ENCODE assay signal across 11 cellular contexts in genomic region chr12:104710940-104711725, GRCh38.
DNase-seq lines count a peak whose midpoint lies in the region; ATAC-seq and TF ChIP-seq lines count a peak whose summit lies in the region.
"Had no signal": no experiment of that assay in that cellular context is flagged by ENCODE, and none has a peak within 500 bp of the region (broad histone marks: within the 10 kb centered on the region; RNA-seq: fewer than 3 reads in every experiment).

No MANE protein-coding gene starts in this region.

- no peak overlapping the region for H3K23ac ChIP-seq in mesenchymal stem cell (ENCODE audit: low read length in 2 of 2)

- no peak overlapping the region for H2BK5ac ChIP-seq in mesenchymal stem cell (ENCODE audit: low read depth, low read length, poor library complexity, severe bottlenecking)

- H3K79me1 ChIP-seq in mesenchymal stem cell (replicated peaks; ENCODE audit: low read length, poor library complexity, severe bottlenecking): no peaks in the 10 kb centered on the region

- H3K18ac ChIP-seq in mesenchymal stem cell (ENCODE audit: low read depth in 1 of 2, low read length in 2 of 2): no peak overlapping the region

- H4K8ac ChIP-seq in mesenchymal stem cell (ENCODE audit: low read length): no peak overlapping the region

- H3K4me1 ChIP-seq in right atrium auricular region (peaks cover 0 to 34% of the 10 kb centered on the region in 2 donors), mesenchymal stem cell (ENCODE audit: control insufficient read depth, insufficient read depth, low read depth, low read length) (peaks cover 1% of the 10 kb centered on the region), upper lobe of left lung (peaks cover 19 to 51% (median 22%) of the 10 kb centered on the region in 4 donors)
- H3K4me1 ChIP-seq: uterus had no signal

- no peak overlapping the region for H4K91ac ChIP-seq in mesenchymal stem cell (ENCODE audit: low read length)

- ATAC-seq in Right ventricle myocardium inferior (peak; percentile 76), upper lobe of left lung (ENCODE audit: low FRiP score in 2 of 2) (peak in 1 of 2 donors; percentile 65)

- H2AFZ ChIP-seq in mesenchymal stem cell (ENCODE audit: low read depth, low read length): no peak overlapping the region

- no peak overlapping the region for H3K14ac ChIP-seq in mesenchymal stem cell (ENCODE audit: low read length in 2 of 2)

- intact Hi-C loops in Right ventricle myocardium inferior (cut with DNase I): no loop called here

- H3K36me3 ChIP-seq in right atrium auricular region: no peaks in the 10 kb centered on the region
- H3K36me3 ChIP-seq in mesenchymal stem cell (ENCODE audit: control insufficient read depth in 1 of 2, insufficient read depth in 2 of 2, low read depth in 1 of 2, low read length in 2 of 2): no peaks in the 10 kb centered on the region
- H3K36me3 ChIP-seq in upper lobe of left lung: no peaks in the 10 kb centered on the region
- H3K36me3 ChIP-seq: BE2C, uterus had no signal

- no peak for TF ChIP-seq POLR2A in upper lobe of left lung (IDR thresholded peaks at IDR 0.05)

- H3K9me3 ChIP-seq in right atrium auricular region: no peaks in the 10 kb centered on the region
- no peaks in the 10 kb centered on the region for H3K9me3 ChIP-seq in mesenchymal stem cell (ENCODE audit: control insufficient read depth, low read length)
- no peaks in the 10 kb centered on the region for H3K9me3 ChIP-seq in upper lobe of left lung
- H3K9me3 ChIP-seq: BE2C, uterus had no signal

- DNase-seq in Right ventricle myocardium inferior (ENCODE audit: missing footprints) (no peak), right atrium auricular region (ENCODE audit: low spot score) (no peak), choroid plexus epithelial cell (ENCODE audit: low read depth) (peak; percentile 74), mesenchymal stem cell (no peak), upper lobe of left lung (no peak), NCI-H1092 treated with DMSO at 0.1 percent for 48 hours (lab: John Stamatoyannopoulos, UW) (no peak), NCI-H1436 treated with DMSO at 0.1 percent for 48 hours (lab: John Stamatoyannopoulos, UW) (no peak)
- no peak for DNase-seq in activated naive CD4-positive, alpha-beta T cell treated with anti-CD3 and anti-CD28 coated beads, Interleukin-2, amount 50 U/mL, for 16 hours
- DNase-seq: BE2C, NCI-H524, uterus had no signal

- H3K4ac ChIP-seq in mesenchymal stem cell (ENCODE audit: low read depth in 1 of 2, low read length in 2 of 2): no peak overlapping the region

- TF ChIP-seq CTCF in right atrium auricular region (IDR thresholded peaks at IDR 0.05): no peak
- TF ChIP-seq CTCF in choroid plexus epithelial cell (conservative IDR thresholded peaks at IDR 0.05; ENCODE audit: low read depth, low read length): no peak
- no peak for TF ChIP-seq CTCF in upper lobe of left lung (IDR thresholded peaks at IDR 0.05)

- H3K27me3 ChIP-seq in right atrium auricular region: no peaks in the 10 kb centered on the region
- peaks cover 0 to 10% of the 10 kb centered on the region in 2 experiments for H3K27me3 ChIP-seq in mesenchymal stem cell (ENCODE audit: control insufficient read depth in 1 of 2, insufficient read depth in 1 of 2, low read length in 2 of 2)
- H3K27me3 ChIP-seq in upper lobe of left lung: no peaks in the 10 kb centered on the region
- H3K27me3 ChIP-seq: BE2C, uterus had no signal

- H2BK12ac ChIP-seq in mesenchymal stem cell (ENCODE audit: low read length in 2 of 2): no peak overlapping the region

- no peak overlapping the region for H2AK5ac ChIP-seq in mesenchymal stem cell (ENCODE audit: low read length, severe bottlenecking)

- no peak overlapping the region for H3K4me2 ChIP-seq in mesenchymal stem cell (ENCODE audit: low read length, poor library complexity, severe bottlenecking)

- no peak for TF ChIP-seq EP300 in upper lobe of left lung (IDR thresholded peaks at IDR 0.05)

- 100% methylated on average over 6 of the region's 8 CpGs for WGBS in mesenchymal stem cell
- WGBS in upper lobe of left lung, 2 donors: 27 to 31% methylated on average over 8 of the region's 8 CpGs

- H3K27ac ChIP-seq in right atrium auricular region (peak overlapping the region in 1 of 2 donors; percentile 19), mesenchymal stem cell (ENCODE audit: low read length, poor library complexity, severe bottlenecking) (no peak overlapping the region), upper lobe of left lung (peak overlapping the region in 3 of 4 donors; percentile 7 to 37 (median 18))

- H2BK15ac ChIP-seq in mesenchymal stem cell (ENCODE audit: low read depth, poor library complexity, severe bottlenecking): no peak overlapping the region

- no peak overlapping the region for H3K4me3 ChIP-seq in right atrium auricular region
- H3K4me3 ChIP-seq in choroid plexus epithelial cell (ENCODE audit: low read depth, low read length): no peak overlapping the region
- H3K4me3 ChIP-seq in mesenchymal stem cell (ENCODE audit: insufficient read depth in 1 of 2, low read depth in 1 of 2, low read length in 2 of 2): peak overlapping the region in 1 of 2 experiments; percentile 68
- H3K4me3 ChIP-seq in upper lobe of left lung: no peak overlapping the region
- H3K4me3 ChIP-seq: uterus had no signal

- no peak overlapping the region for H2BK120ac ChIP-seq in mesenchymal stem cell (ENCODE audit: low read depth, low read length)

- peak overlapping the region; percentile 82 for H3K9ac ChIP-seq in mesenchymal stem cell (ENCODE audit: low read length)
